In genomic region chr17:35129154-35129972, GRCh38 we compare ENCODE assay signal across 16 cellular contexts. TPM values are rescaled to one million over a fixed set of nuclear protein-coding genes. Genes with fewer than 3 reads are reported as not detected.
DNase-seq lines count a peak whose midpoint lies in the region; ATAC-seq, FAIRE-seq and TF ChIP-seq lines count a peak whose summit lies in the region.
"Had no signal": no experiment of that assay in that cellular context is flagged by ENCODE, and none has a peak within 500 bp of the region (broad histone marks: within the 10 kb centered on the region; RNA-seq: fewer than 3 reads in every experiment).

No MANE protein-coding gene starts in this region.

- H3K36me3 ChIP-seq in DND-41 (ENCODE audit: insufficient read depth, low read length) (peaks cover 42% of the 10 kb centered on the region), kidney (ENCODE audit: control insufficient read depth in 1 of 2, insufficient read depth in 2 of 2, low read length in 2 of 2) (peaks cover 11 to 22% of the 10 kb centered on the region in 2 donors)

- H3K9ac ChIP-seq in DND-41 (ENCODE audit: low read depth, low read length) = no peak overlapping the region
- no peak overlapping the region for H3K9ac ChIP-seq in kidney (ENCODE audit: low read length in 2 of 2)

- no peak overlapping the region for H3K4me2 ChIP-seq in DND-41 (ENCODE audit: insufficient read depth, low read length)

- TF ChIP-seq CTCF in DND-41 (IDR thresholded peaks at IDR 0.05; ENCODE audit: borderline replicate concordance, extremely low read depth, low read length, poor library complexity, severe bottlenecking) (no peak), fibroblast of the aortic adventitia (IDR thresholded peaks at IDR 0.05; ENCODE audit: insufficient read depth, low read length) (no peak), kidney (IDR thresholded peaks at IDR 0.05; ENCODE audit: borderline replicate concordance, extremely low read depth, insufficient read depth) (no peak)

- DNase-seq in DND-41 (no peak), M059J (ENCODE audit: low read depth) (peak; percentile 38), fibroblast of the aortic adventitia (ENCODE audit: low read depth) (peak; percentile 53), RPMI8226 (no peak), kidney (no peak), mucosa of gallbladder (ENCODE audit: low spot score) (no peak)
- DNase-seq: activated effector memory CD4-positive, alpha-beta T cell treated with anti-CD3 and anti-CD28 coated beads, Interleukin-2, amount 50 U/mL, for 16 hours; C1 segment of cervical spinal cord; dorsolateral prefrontal cortex; HFFc6; NCI-H1694 treated with DMSO at 0.1 percent for 48 hours; NCI-H526; nephron progenitor cell had no signal

- FAIRE-seq in kidney (lab: Jason Lieb, UNC) = no peak

- H2AFZ ChIP-seq in DND-41 (ENCODE audit: low read depth, low read length) = no peak overlapping the region

- intact Hi-C loops in kidney (cut with DNase I) = loop anchor here (10.0 kb wide), 1 partner anchor 705 kb away; no protein-coding TSS in a partner anchor

- no peaks in the 10 kb centered on the region for H3K27me3 ChIP-seq in DND-41 (ENCODE audit: insufficient read depth, low read length, poor library complexity)
- H3K27me3 ChIP-seq: dorsolateral prefrontal cortex had no signal

- H4K20me1 ChIP-seq in DND-41 (ENCODE audit: insufficient read depth, low read length) = peaks cover 17% of the 10 kb centered on the region

- H3K27ac ChIP-seq in DND-41 (ENCODE audit: low read length) (no peak overlapping the region), kidney (ENCODE audit: low read depth in 2 of 2, low read length in 2 of 2) (no peak overlapping the region)
- H3K27ac ChIP-seq: dorsolateral prefrontal cortex, thoracic aorta had no signal

- H3K9me3 ChIP-seq in DND-41 (ENCODE audit: insufficient read depth, low read length, severe bottlenecking) = no peaks in the 10 kb centered on the region
- no peaks in the 10 kb centered on the region for H3K9me3 ChIP-seq in kidney (ENCODE audit: control insufficient read depth in 1 of 2, low read length in 2 of 2)
- H3K9me3 ChIP-seq: thoracic aorta had no signal

- H3K79me2 ChIP-seq in DND-41 (ENCODE audit: insufficient read depth, low read length) = no peaks in the 10 kb centered on the region

- peak; percentile 40 for ATAC-seq in DND-41 (ENCODE audit: insufficient read depth, low read depth)

- H3K4me1 ChIP-seq in DND-41 (ENCODE audit: insufficient read depth, low read length) (no peaks in the 10 kb centered on the region), kidney (ENCODE audit: control insufficient read depth in 1 of 2, insufficient read depth in 1 of 2, low read depth in 1 of 2, low read length in 2 of 2) (peaks cover 2 to 8% of the 10 kb centered on the region in 2 donors)

- H3K4me3 ChIP-seq in DND-41 (ENCODE audit: low read depth in 1 of 2, low read length in 2 of 2) = no peak overlapping the region
- H3K4me3 ChIP-seq in fibroblast of the aortic adventitia (ENCODE audit: low read depth, low read length) = no peak overlapping the region
- H3K4me3 ChIP-seq in kidney (ENCODE audit: low read length in 2 of 2) = no peak overlapping the region
- H3K4me3 ChIP-seq: dorsolateral prefrontal cortex, thoracic aorta had no signal

RNA-seq across cellular contexts. Expression of gene FNDC8, which starts 7.9 kb away (rescaled TPM):
- not detected in 2 replicates for total RNA-seq in M059J (2014; rRNA removed; shearing (Covaris generic))
- total RNA-seq in fibroblast of the aortic adventitia (ENCODE audit: low replicate concordance) = not detected in 2 replicates
- not detected for total RNA-seq in kidney
- polyA plus RNA-seq in kidney (ENCODE audit: insufficient read depth, low read depth, low replicate concordance) = not detected
- total RNA-seq in mucosa of gallbladder = not detected
- total RNA-seq: HFFc6, lung microvascular endothelial cell, renal cortical epithelial cell, thoracic aorta had no signal

RNA-seq across cellular contexts. Expression of gene RAD51D, which starts 9.7 kb away (rescaled TPM):
- total RNA-seq in M059J (2014; rRNA removed; shearing (Covaris generic)) = 8.4 and 10.0 TPM in 2 replicates
- total RNA-seq in fibroblast of the aortic adventitia (ENCODE audit: low replicate concordance) = 4.7 and 14.8 TPM in 2 replicates
- 13.8 TPM for total RNA-seq in kidney
- 7.8 TPM for polyA plus RNA-seq in kidney (ENCODE audit: insufficient read depth, low read depth, low replicate concordance)
- total RNA-seq in mucosa of gallbladder = 9.5 TPM

RNA-seq across cellular contexts. Expression of gene NLE1, which starts 12.7 kb away (rescaled TPM):
- total RNA-seq in M059J (2014; rRNA removed; shearing (Covaris generic)) = 13.3 and 17.8 TPM in 2 replicates
- total RNA-seq in fibroblast of the aortic adventitia (ENCODE audit: low replicate concordance) (11.7 and 14.1 TPM in 2 replicates), kidney (11.0 TPM), mucosa of gallbladder (7.1 TPM)
- polyA plus RNA-seq in kidney (ENCODE audit: insufficient read depth, low read depth, low replicate concordance) = 9.6 TPM

RNA-seq across cellular contexts. Expression of gene UNC45B, which starts 18.3 kb away (rescaled TPM):
- 0.05 TPM in 1 of 2 replicates, not detected in the other for total RNA-seq in M059J (2014; rRNA removed; shearing (Covaris generic))
- not detected in 2 replicates for total RNA-seq in fibroblast of the aortic adventitia (ENCODE audit: low replicate concordance)
- total RNA-seq in kidney = 0.38 TPM
- polyA plus RNA-seq in kidney (ENCODE audit: insufficient read depth, low read depth, low replicate concordance) = 0.54 TPM
- total RNA-seq in mucosa of gallbladder = 0.12 TPM
- total RNA-seq: HFFc6, lung microvascular endothelial cell, renal cortical epithelial cell, thoracic aorta had no signal

Comparison
In these comparisons a context has a peak if more than half of its experiments do, and no peak if none do; other contexts are left out.
1. DNase-seq: peak in M059J (single experiment) and fibroblast of the aortic adventitia (single experiment); none in DND-41 (single experiment), RPMI8226 (single experiment), kidney (single experiment) and mucosa of gallbladder (single experiment).